13 cellular contexts compared by ENCODE assay signal in genomic region chr9:120735009-120735408, GRCh38. TPM values are rescaled to one million over a fixed set of nuclear protein-coding genes. Genes with fewer than 3 reads are reported as not detected.
DNase-seq lines count a peak whose midpoint lies in the region; ATAC-seq and TF ChIP-seq lines count a peak whose summit lies in the region.
"Had no signal": no experiment of that assay in that cellular context is flagged by ENCODE, and none has a peak within 500 bp of the region (broad histone marks: within the 10 kb centered on the region; RNA-seq: fewer than 3 reads in every experiment).

No MANE protein-coding gene starts in this region.

- peaks cover 0 to 59% (median 8%) of the 10 kb centered on the region in 12 donors for H3K4me1 ChIP-seq in heart left ventricle
- H3K4me1 ChIP-seq in stomach: peaks cover 23 to 63% (median 43%) of the 10 kb centered on the region in 4 donors

- peak overlapping the region in 5 of 12 donors; percentile 9 to 79 (median 43) for H3K27ac ChIP-seq in heart left ventricle
- peak overlapping the region; percentile 25 to 86 (median 68) for H3K27ac ChIP-seq in stomach

- WGBS in heart left ventricle, 4 donors: 29 to 38% (median 30%) methylated on average over 2 of the region's 2 CpGs
- WGBS in stomach, 5 donors: 27 to 43% (median 29%) methylated on average over 2 of the region's 2 CpGs

- H3K9me3 ChIP-seq in heart left ventricle (no peaks in the 10 kb centered on the region), stomach (no peaks in the 10 kb centered on the region)
- H3K9me3 ChIP-seq: esophagus squamous epithelium had no signal

- TF ChIP-seq CTCF in heart left ventricle (IDR thresholded peaks at IDR 0.05): no peak
- TF ChIP-seq CTCF in stomach (IDR thresholded peaks at IDR 0.05): no peak

- DNase-seq in heart left ventricle (no peak), stomach (no peak), A172 (ENCODE audit: low spot score) (no peak), HEK293T (ENCODE audit: extremely low spot score) (no peak)
- DNase-seq: CD8-positive, alpha-beta memory T cell; cerebellar nuclear complex; esophagus squamous epithelium; NCI-H1105; NCI-H345; stimulated activated CD4-positive, alpha-beta T cell treated with anti-CD3 and anti-CD28 coated beads, Interleukin-2, amount 100 ng/mL, for 48 hours had no signal

- H3K4me3 ChIP-seq in heart left ventricle (no peak overlapping the region), stomach (no peak overlapping the region)
- H3K4me3 ChIP-seq: esophagus squamous epithelium had no signal

- CTCF ChIA-PET in HEK293T (lab: Yijun Ruan, JAX): no interaction called here

- H3K36me3 ChIP-seq in heart left ventricle: no peaks in the 10 kb centered on the region
- no peaks in the 10 kb centered on the region for H3K36me3 ChIP-seq in stomach
- H3K36me3 ChIP-seq: esophagus squamous epithelium had no signal

- H3K27me3 ChIP-seq in heart left ventricle: no peaks in the 10 kb centered on the region
- no peaks in the 10 kb centered on the region for H3K27me3 ChIP-seq in stomach
- H3K27me3 ChIP-seq: esophagus squamous epithelium had no signal

- intact Hi-C loops in heart left ventricle (cut with DNase I): no loop called here
- intact Hi-C loops in stomach (cut with DNase I; ENCODE audit: low total_unique reads): no loop called here

- TF ChIP-seq POLR2A in heart left ventricle (IDR thresholded peaks at IDR 0.05) (no peak), stomach (IDR thresholded peaks at IDR 0.05) (no peak)

- TF ChIP-seq EP300 in stomach (IDR thresholded peaks at IDR 0.05): peak; percentile 5

- POLR2A ChIA-PET in HEK293T (lab: Yijun Ruan, JAX): interaction anchor here (2.0 kb wide), 1 partner anchor 19 kb away, joined by 5 read pairs; no protein-coding TSS in a partner anchor

- ATAC-seq in GM19324 (IDR thresholded peaks at IDR 0.05; ENCODE audit: low FRiP score, unreplicated experiment): peak; percentile 36
- ATAC-seq in SK-N-SH treated with all-trans-retinoic acid at 6 μM for 48 hours: peak; percentile 68
- peak in 3 of 4 donors; percentile 19 to 36 (median 23) for ATAC-seq in heart left ventricle
- ATAC-seq in HG03565 (IDR thresholded peaks at IDR 0.05; ENCODE audit: unreplicated experiment): no peak

TF ChIP-seq in SK-N-SH treated with all-trans-retinoic acid at 6 μM for 48 hours, 23 proteins besides CTCF, POLR2A, EP300 and RAD21 (continues in another document):
- no peak for TF ChIP-seq TCF4 (CRISPR knock-in tag; IDR thresholded peaks at IDR 0.05; ENCODE audit: borderline replicate concordance)
- TF ChIP-seq ZFP3 (CRISPR knock-in tag; IDR thresholded peaks at IDR 0.05): no peak
- no peak for TF ChIP-seq POU6F1 (CRISPR knock-in tag; IDR thresholded peaks at IDR 0.05; ENCODE audit: borderline replicate concordance, low read depth)
- TF ChIP-seq CSDC2 (CRISPR knock-in tag; IDR thresholded peaks at IDR 0.05): no peak
- no peak for TF ChIP-seq GLIS3 (CRISPR knock-in tag; IDR thresholded peaks at IDR 0.05)
- TF ChIP-seq, protein P1, sequence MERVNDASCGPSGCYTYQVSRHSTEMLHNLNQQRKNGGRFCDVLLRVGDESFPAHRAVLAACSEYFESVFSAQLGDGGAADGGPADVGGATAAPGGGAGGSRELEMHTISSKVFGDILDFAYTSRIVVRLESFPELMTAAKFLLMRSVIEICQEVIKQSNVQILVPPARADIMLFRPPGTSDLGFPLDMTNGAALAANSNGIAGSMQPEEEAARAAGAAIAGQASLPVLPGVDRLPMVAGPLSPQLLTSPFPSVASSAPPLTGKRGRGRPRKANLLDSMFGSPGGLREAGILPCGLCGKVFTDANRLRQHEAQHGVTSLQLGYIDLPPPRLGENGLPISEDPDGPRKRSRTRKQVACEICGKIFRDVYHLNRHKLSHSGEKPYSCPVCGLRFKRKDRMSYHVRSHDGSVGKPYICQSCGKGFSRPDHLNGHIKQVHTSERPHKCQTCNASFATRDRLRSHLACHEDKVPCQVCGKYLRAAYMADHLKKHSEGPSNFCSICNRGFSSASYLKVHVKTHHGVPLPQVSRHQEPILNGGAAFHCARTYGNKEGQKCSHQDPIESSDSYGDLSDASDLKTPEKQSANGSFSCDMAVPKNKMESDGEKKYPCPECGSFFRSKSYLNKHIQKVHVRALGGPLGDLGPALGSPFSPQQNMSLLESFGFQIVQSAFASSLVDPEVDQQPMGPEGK (CRISPR knock-in tag; IDR thresholded peaks at IDR 0.05; ENCODE audit: borderline replicate concordance): no peak
- no peak for TF ChIP-seq ARNTL (CRISPR knock-in tag; IDR thresholded peaks at IDR 0.05; ENCODE audit: borderline replicate concordance, low read depth)
- no peak for TF ChIP-seq ZNF565 (CRISPR knock-in tag; conservative IDR thresholded peaks at IDR 0.05; ENCODE audit: low read depth)
- no peak for TF ChIP-seq ESRRG (CRISPR knock-in tag; IDR thresholded peaks at IDR 0.05)

TF ChIP-seq in HEK293T, 16 proteins besides CTCF, POLR2A, EP300 and RAD21:
- TF ChIP-seq LEF1 (IDR thresholded peaks at IDR 0.05; ENCODE audit: borderline replicate concordance): no peak
- no peak for TF ChIP-seq CTBP1 (IDR thresholded peaks at IDR 0.05; ENCODE audit: borderline replicate concordance)
- no peak for TF ChIP-seq ELF4 (IDR thresholded peaks at IDR 0.05)
- TF ChIP-seq BHLHE40 (IDR thresholded peaks at IDR 0.05; ENCODE audit: borderline replicate concordance): no peak
- TF ChIP-seq NFRKB (IDR thresholded peaks at IDR 0.05): no peak
- TF ChIP-seq TARDBP (IDR thresholded peaks at IDR 0.05): no peak
- no peak for TF ChIP-seq FOXK2 (IDR thresholded peaks at IDR 0.05)
- no peak for TF ChIP-seq SP1 (IDR thresholded peaks at IDR 0.05)
- no peak for TF ChIP-seq ARNT (IDR thresholded peaks at IDR 0.05)
- TF ChIP-seq FOXA1 (IDR thresholded peaks at IDR 0.05): no peak
- TF ChIP-seq HDGF (IDR thresholded peaks at IDR 0.05; ENCODE audit: borderline replicate concordance): no peak
- no peak for TF ChIP-seq ZNF384 (IDR thresholded peaks at IDR 0.05)

RNA-seq across cellular contexts. Expression of gene MEGF9, which starts 20.7 kb away (rescaled TPM):
- 10 to 100 TPM in 6 of 9 donors, 1 to 10 TPM in 3; 5.0 to 46.0 (median 13.3) TPM for total RNA-seq in heart left ventricle
- polyA plus RNA-seq in heart left ventricle: 1 to 10 TPM; 2.2 to 5.2 TPM
- 10 to 100 TPM in 4 of 5 donors, 1 to 10 TPM in 1; 4.1 to 26.8 (median 15.8) TPM for total RNA-seq in stomach
- polyA plus RNA-seq in stomach: 1 to 10 TPM; 3.5 to 4.1 (median 3.7) TPM
- 17.3 and 17.4 TPM in 2 replicates for total RNA-seq in A172 (2014; rRNA removed; shearing (Covaris generic))

RNA-seq across cellular contexts. Expression of gene FBXW2, which starts 58.2 kb away (rescaled TPM):
- total RNA-seq in heart left ventricle (10 to 100 TPM; 27.0 to 58.7 (median 42.0) TPM), stomach (10 to 100 TPM; 11.3 to 78.9 (median 31.2) TPM)
- polyA plus RNA-seq in heart left ventricle (10 to 100 TPM in 1 of 2 donors, 1 to 10 TPM in 1; 7.9 to 24.5 TPM), stomach (10 to 100 TPM in 2 of 3 donors, 1 to 10 TPM in 1; 7.9 to 19.2 (median 16.7) TPM)
- total RNA-seq in A172 (2014; rRNA removed; shearing (Covaris generic)): 28.7 and 36.1 TPM in 2 replicates
